33 cellular contexts compared by ENCODE assay signal in the genomic region with DNA sequence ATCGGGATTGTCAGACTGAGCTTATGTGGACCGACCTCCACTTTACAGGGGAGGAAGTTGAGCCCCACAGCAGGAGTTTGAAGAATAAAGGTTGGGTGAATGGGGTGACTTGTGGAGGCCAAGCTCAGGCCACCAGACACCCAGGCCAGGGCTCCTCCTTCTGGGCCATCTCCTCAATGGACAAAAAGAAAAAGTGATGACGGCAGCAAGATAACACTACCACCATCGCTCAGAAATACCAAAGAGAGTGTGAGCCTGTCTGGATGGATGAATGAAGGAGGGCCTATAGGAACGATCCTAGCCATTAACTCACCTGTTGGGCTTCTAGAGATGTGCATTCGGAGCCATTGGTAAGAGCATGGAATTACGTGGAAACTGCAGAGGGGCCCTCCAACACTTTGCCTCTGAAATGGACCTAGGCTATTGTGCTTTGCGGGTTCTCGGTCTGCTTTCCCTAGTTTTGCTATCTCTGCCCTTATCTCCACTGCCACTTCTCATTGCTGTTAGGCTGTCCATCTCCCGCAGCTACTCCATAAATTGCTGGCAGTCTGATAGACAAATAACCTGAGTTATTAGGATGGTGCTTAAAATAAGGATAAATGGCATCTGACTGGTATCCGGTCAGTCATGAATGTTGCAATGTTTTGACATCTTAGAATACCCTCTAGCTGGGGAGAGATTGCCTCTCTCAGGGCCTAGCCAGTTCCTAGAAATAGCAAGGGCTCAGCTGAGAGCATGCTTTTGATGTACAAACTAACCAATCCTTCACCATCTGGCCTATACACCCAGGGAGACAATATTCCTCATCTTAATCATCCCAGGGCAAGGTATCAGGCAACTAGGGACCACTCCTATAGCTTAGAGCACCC. TPM values are rescaled to one million over a fixed set of nuclear protein-coding genes. Genes with fewer than 3 reads are reported as not detected.
"Had no signal": no experiment of that assay in that cellular context is flagged by ENCODE, and none has a peak within 500 bp of the region (broad histone marks: within the 10 kb centered on the region; RNA-seq: fewer than 3 reads in every experiment).

No MANE protein-coding gene starts in this region.

- H3K27me3 ChIP-seq: neural progenitor cell, vagina had no signal

- H3K4me1 Mint-ChIP-seq: immature natural killer cell, mesothelial cell of epicardium had no signal

- H3K27ac ChIP-seq: heart left ventricle, left lung, lower lobe of right lung, neural progenitor cell, neutrophil, parathyroid adenoma, skin epidermis, suprapubic skin, thoracic aorta, tibial artery, vagina had no signal

- DNase-seq: glutamatergic neuron; heart left ventricle; hypothalamus; immature natural killer cell; kidney; left colon; left lung; lower lobe of right lung; mammary epithelial cell; mesendoderm; naive B cell; occipital lobe; retina; right cardiac atrium; stimulated activated CD4-positive, alpha-beta T cell treated with anti-CD3 and anti-CD28 coated beads, Interleukin-12 subunit alpha, Interleukin-12 subunit beta, amount 100 ng/mL, for 4 hours; stimulated activated CD4-positive, alpha-beta T cell treated with anti-CD3 and anti-CD28 coated beads, Interleukin-15, amount 100 ng/mL, for 24 hours; stimulated activated CD4-positive, alpha-beta T cell treated with anti-CD3 and anti-CD28 coated beads, Interleukin-2, amount 100 ng/mL, for 24 hours; stimulated activated CD4-positive, alpha-beta T cell treated with anti-CD3 and anti-CD28 coated beads, Interleukin-4, amount 100 ng/mL, for 1 hour; stimulated activated naive B cell treated with anti-CD40 and anti-IgM and Interleukin-4, amounts not matched to agents 10 μg/mL and 1 μg/mL and 100 μg/mL, for 72 hours; stimulated activated naive CD8-positive, alpha-beta T cell treated with anti-CD3 and anti-CD28 coated beads, Interleukin-15, Interleukin-2, amounts not matched to agents 100 U/mL and 50 U/mL, for 24 hours; tibial artery; trophoblast cell had no signal

- H3K36me3 Mint-ChIP-seq: immature natural killer cell; mesothelial cell of epicardium; naive B cell; neural progenitor cell; stimulated activated naive B cell treated with anti-CD40 and anti-IgM and Interleukin-4, amounts not matched to agents 10 μg/mL and 1 μg/mL and 100 μg/mL, for 72 hours had no signal

- H2AFZ ChIP-seq: neural progenitor cell, parathyroid adenoma had no signal

- H3K9ac ChIP-seq: neural progenitor cell, parathyroid adenoma had no signal

- H3K27me3 Mint-ChIP-seq: progenitor cell of endocrine pancreas had no signal

- H3K27ac Mint-ChIP-seq: immature natural killer cell; mesothelial cell of epicardium; nephron; neural progenitor cell; progenitor cell of endocrine pancreas; stimulated activated naive B cell treated with anti-CD40 and anti-IgM and Interleukin-4, amounts not matched to agents 10 μg/mL and 1 μg/mL and 100 μg/mL, for 72 hours had no signal

- H3K79me2 ChIP-seq: parathyroid adenoma had no signal

- H3K36me3 ChIP-seq: heart left ventricle, left lung, lower lobe of right lung, neural progenitor cell, neutrophil, suprapubic skin, thoracic aorta, tibial artery, vagina had no signal

- H3K4me1 ChIP-seq: left lung, lower lobe of right lung, parathyroid adenoma, tibial artery, vagina had no signal

- H3K9me3 ChIP-seq: heart left ventricle, left lung, lower lobe of right lung, neutrophil, suprapubic skin, thoracic aorta, tibial artery, vagina had no signal

- ATAC-seq: heart left ventricle; left colon; left lung; lower lobe of right lung; right cardiac atrium; stimulated activated naive B cell treated with anti-CD40 and anti-IgM and Interleukin-4, amounts not matched to agents 10 μg/mL and 1 μg/mL and 100 μg/mL, for 72 hours; stimulated activated naive CD8-positive, alpha-beta T cell treated with anti-CD3 and anti-CD28 coated beads, Interleukin-15, Interleukin-2, amounts not matched to agents 100 U/mL and 50 U/mL, for 24 hours had no signal

- H3K4me2 ChIP-seq: neural progenitor cell had no signal

- H3K9me3 Mint-ChIP-seq: immature natural killer cell; mesothelial cell of epicardium; naive B cell; nephron; neural progenitor cell; stimulated activated naive B cell treated with anti-CD40 and anti-IgM and Interleukin-4, amounts not matched to agents 10 μg/mL and 1 μg/mL and 100 μg/mL, for 72 hours had no signal

- H3K4me3 ChIP-seq: heart left ventricle, left lung, lower lobe of right lung, neural progenitor cell, skin epidermis, suprapubic skin, thoracic aorta, tibial artery, vagina had no signal

- H3K4me3 Mint-ChIP-seq: immature natural killer cell; mesothelial cell of epicardium; naive B cell; nephron; neural progenitor cell; stimulated activated naive B cell treated with anti-CD40 and anti-IgM and Interleukin-4, amounts not matched to agents 10 μg/mL and 1 μg/mL and 100 μg/mL, for 72 hours had no signal

RNA-seq across cellular contexts. Expression of a gene that starts 9.6 kb away (rescaled TPM):
- total RNA-seq: mesothelial cell of epicardium, osteocyte had no signal
- polyA plus RNA-seq: immature natural killer cell had no signal
